In genomic region chr17:17121162-17121561, GRCh38 we compare ENCODE assay signal across 1 cellular context.
TF ChIP-seq lines count a peak whose summit lies in the region.

No MANE protein-coding gene starts in this region.

TF ChIP-seq in neural cell, 6 proteins besides CTCF, POLR2A, EP300 and RAD21 (continued from another document):
- TF ChIP-seq REST (IDR thresholded peaks at IDR 0.05; ENCODE audit: borderline replicate concordance) (no peak), MXI1 (conservative IDR thresholded peaks at IDR 0.05; ENCODE audit: poor library complexity, severe bottlenecking) (no peak)
